Comparison of ENCODE assay signal across 2 cellular contexts in the genomic region with DNA sequence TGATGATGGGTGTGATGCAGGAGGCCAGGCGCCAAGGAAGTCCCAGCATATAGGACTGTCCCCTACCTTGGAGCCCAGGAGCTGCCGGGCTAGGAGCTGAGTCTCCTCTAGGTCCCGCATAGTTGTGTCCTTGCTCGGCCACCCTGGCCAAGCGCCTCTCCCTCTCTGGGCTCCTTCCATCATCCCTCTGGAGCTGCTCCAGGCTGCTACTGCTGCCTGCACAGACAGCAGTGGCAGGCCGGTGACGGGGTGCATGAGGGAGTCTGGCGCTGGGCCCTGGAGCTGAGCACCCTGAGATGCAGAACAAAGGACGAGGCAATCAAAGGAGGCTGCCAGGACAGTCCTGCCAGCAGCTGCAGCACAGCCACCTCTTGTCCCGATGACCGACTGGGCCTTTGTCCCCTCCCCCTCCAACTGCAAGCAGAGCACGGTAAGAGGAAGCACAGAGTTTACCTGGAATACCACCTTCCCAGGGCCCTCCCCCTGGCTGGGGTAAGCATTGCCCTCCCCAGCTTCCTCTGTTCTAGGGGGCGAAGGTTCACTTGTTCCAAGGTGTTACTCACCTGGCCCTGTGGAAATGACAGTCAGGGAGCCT.
A peak's percentile ranks its signal among the peaks of the same experiment; 100 is the strongest.
TF ChIP-seq lines count a peak whose summit lies in the region.

No MANE protein-coding gene starts in this region.

TF ChIP-seq in liver, 16 proteins besides CTCF, POLR2A, EP300 and RAD21:
- TF ChIP-seq FOXA2 (IDR thresholded peaks at IDR 0.05) (no peak), HNF4G (IDR thresholded peaks at IDR 0.05) (no peak), RXRA (IDR thresholded peaks at IDR 0.05) (peak in 1 of 2 donors; percentile 28), EGR1 (IDR thresholded peaks at IDR 0.05; ENCODE audit: low read depth in 2 of 2) (no peak), HNF4A (conservative IDR thresholded peaks at IDR 0.05) (peak in 1 of 2 donors; percentile 45), NR2F2 (IDR thresholded peaks at IDR 0.05) (no peak)
- TF ChIP-seq, protein P1, sequence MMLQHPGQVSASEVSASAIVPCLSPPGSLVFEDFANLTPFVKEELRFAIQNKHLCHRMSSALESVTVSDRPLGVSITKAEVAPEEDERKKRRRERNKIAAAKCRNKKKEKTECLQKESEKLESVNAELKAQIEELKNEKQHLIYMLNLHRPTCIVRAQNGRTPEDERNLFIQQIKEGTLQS (IDR thresholded peaks at IDR 0.05): no peak
- TF ChIP-seq, protein P2, sequence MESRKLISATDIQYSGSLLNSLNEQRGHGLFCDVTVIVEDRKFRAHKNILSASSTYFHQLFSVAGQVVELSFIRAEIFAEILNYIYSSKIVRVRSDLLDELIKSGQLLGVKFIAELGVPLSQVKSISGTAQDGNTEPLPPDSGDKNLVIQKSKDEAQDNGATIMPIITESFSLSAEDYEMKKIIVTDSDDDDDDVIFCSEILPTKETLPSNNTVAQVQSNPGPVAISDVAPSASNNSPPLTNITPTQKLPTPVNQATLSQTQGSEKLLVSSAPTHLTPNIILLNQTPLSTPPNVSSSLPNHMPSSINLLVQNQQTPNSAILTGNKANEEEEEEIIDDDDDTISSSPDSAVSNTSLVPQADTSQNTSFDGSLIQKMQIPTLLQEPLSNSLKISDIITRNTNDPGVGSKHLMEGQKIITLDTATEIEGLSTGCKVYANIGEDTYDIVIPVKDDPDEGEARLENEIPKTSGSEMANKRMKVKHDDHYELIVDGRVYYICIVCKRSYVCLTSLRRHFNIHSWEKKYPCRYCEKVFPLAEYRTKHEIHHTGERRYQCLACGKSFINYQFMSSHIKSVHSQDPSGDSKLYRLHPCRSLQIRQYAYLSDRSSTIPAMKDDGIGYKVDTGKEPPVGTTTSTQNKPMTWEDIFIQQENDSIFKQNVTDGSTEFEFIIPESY (IDR thresholded peaks at IDR 0.05): no peak

TF ChIP-seq in HepG2, 621 proteins besides CTCF, POLR2A, EP300 and RAD21:
- TF ChIP-seq, protein P3, sequence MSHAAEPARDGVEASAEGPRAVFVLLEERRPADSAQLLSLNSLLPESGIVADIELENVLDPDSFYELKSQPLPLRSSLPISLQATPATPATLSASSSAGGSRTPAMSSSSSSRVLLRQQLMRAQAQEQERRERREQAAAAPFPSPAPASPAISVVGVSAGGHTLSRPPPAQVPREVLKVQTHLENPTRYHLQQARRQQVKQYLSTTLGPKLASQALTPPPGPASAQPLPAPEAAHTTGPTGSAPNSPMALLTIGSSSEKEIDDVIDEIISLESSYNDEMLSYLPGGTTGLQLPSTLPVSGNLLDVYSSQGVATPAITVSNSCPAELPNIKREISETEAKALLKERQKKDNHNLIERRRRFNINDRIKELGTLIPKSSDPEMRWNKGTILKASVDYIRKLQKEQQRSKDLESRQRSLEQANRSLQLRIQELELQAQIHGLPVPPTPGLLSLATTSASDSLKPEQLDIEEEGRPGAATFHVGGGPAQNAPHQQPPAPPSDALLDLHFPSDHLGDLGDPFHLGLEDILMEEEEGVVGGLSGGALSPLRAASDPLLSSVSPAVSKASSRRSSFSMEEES (CRISPR knock-in tag; IDR thresholded peaks at IDR 0.05): no peak
- TF ChIP-seq, protein P4, sequence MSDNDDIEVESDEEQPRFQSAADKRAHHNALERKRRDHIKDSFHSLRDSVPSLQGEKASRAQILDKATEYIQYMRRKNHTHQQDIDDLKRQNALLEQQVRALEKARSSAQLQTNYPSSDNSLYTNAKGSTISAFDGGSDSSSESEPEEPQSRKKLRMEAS (IDR thresholded peaks at IDR 0.05): no peak
- no peak for TF ChIP-seq ZNF878 (CRISPR knock-in tag; IDR thresholded peaks at IDR 0.05)
- no peak for TF ChIP-seq TCF7L2 (IDR thresholded peaks at IDR 0.05; ENCODE audit: low read depth, low read length)
- TF ChIP-seq ZNF792 (CRISPR knock-in tag; IDR thresholded peaks at IDR 0.05): no peak
- TF ChIP-seq PRPF4 (IDR thresholded peaks at IDR 0.05; ENCODE audit: low read depth, low read length, poor library complexity, severe bottlenecking): no peak
- no peak for TF ChIP-seq ZNF557 (CRISPR knock-in tag; IDR thresholded peaks at IDR 0.05)
- TF ChIP-seq ZNF383 (CRISPR knock-in tag; IDR thresholded peaks at IDR 0.05; ENCODE audit: borderline replicate concordance): no peak
